Comparison of ENCODE assay signal across 8 cellular contexts in the genomic region with DNA sequence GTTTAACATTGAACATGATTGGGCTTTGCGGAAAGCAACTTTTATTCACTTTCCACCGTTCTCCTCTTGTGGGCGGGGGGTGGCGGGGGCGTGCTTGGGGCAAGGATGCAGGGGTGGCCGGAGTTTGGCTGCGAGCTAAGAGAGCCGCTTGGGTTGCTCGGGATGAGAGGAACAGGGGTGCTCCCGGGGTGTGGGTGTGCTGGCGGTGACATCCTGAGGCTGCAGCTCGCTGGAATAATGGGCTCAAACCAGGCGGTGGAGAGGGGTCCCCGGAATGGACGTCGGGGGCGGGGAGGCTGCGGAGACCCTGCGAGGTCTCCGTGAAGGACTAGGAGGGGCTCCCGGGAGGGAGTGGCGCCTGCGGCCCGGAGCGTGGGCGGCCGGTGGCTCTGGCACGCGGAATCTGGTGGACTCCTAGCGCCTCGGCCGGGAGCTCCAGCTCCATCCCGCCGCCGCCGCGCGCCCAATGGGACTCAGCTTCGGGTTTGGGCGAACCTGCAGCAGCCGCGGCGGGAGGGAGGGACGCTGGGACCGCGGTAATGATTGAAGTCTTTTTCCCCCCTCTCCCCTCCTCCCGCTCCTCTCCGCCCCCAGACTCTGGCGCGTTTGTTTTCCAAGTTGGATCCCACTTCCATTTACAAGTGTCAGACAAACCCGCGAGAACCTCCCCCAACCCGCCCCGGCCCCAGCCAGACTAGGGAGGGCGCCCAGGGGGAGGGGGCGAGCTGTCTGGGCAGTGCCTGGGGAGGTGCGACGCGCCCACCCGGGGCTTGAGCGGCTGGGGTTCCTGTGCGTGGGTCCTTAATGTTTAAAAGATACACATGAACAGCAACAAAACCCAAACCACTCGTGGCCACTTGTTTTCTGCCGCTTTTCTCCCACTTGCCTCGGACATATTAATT. TPM values are rescaled to one million over a fixed set of nuclear protein-coding genes. Genes with fewer than 3 reads are reported as not detected.
DNase-seq lines count a peak whose midpoint lies in the region; ATAC-seq and TF ChIP-seq lines count a peak whose summit lies in the region.

No MANE protein-coding gene starts in this region.

- no peaks in the 10 kb centered on the region for H3K36me3 ChIP-seq in SK-N-MC (ENCODE audit: insufficient read depth, low read length)
- H3K36me3 ChIP-seq in hepatocyte (replicated peaks; ENCODE audit: insufficient read depth, low read depth): no peaks in the 10 kb centered on the region
- H3K36me3 ChIP-seq in colonic mucosa: no peaks in the 10 kb centered on the region

- POLR2A ChIA-PET in GM10248 (lab: Yijun Ruan, JAX): no interaction called here

- H3K4me3 ChIP-seq in SK-N-MC (peak overlapping the region; percentile 79), hepatocyte (peak overlapping the region; percentile 57), retinal pigment epithelial cell (ENCODE audit: low read length) (peak overlapping the region; percentile 68), colonic mucosa (no peak overlapping the region)

- 2% methylated on average over 31 of the region's 65 CpGs for WGBS in hepatocyte (ENCODE audit: low lambda C conversion rate, missing lambda C conversion rate)

- peaks cover 8% of the 10 kb centered on the region for H3K4me1 ChIP-seq in hepatocyte (ENCODE audit: insufficient read depth)
- H3K4me1 ChIP-seq in colonic mucosa: peaks cover 5% of the 10 kb centered on the region

- H3K9me3 ChIP-seq in SK-N-MC (ENCODE audit: low read depth, low read length): no peaks in the 10 kb centered on the region
- H3K9me3 ChIP-seq in hepatocyte (ENCODE audit: low read depth): no peaks in the 10 kb centered on the region
- no peaks in the 10 kb centered on the region for H3K9me3 ChIP-seq in colonic mucosa

- H3K9me2 ChIP-seq in hepatocyte (replicated peaks; ENCODE audit: insufficient read depth): no peaks in the 10 kb centered on the region

- intact Hi-C loops in colonic mucosa (cut with DNase I): no loop called here

- TF ChIP-seq CTCF in GM10248 (IDR thresholded peaks at IDR 0.05; ENCODE audit: control extremely low read depth, extremely low read depth, low read depth, missing control alignments) (no peak), hepatocyte (IDR thresholded peaks at IDR 0.05; ENCODE audit: poor library complexity) (no peak), retinal pigment epithelial cell (conservative IDR thresholded peaks at IDR 0.05; ENCODE audit: low read depth, low read length) (no peak), colonic mucosa (IDR thresholded peaks at IDR 0.05) (no peak)

- CTCF ChIA-PET in GM10248 (lab: Yijun Ruan, JAX): no interaction called here

- H3K27me3 ChIP-seq in hepatocyte (peaks cover 77% of the 10 kb centered on the region), colonic mucosa (peaks cover 48% of the 10 kb centered on the region)

- DNase-seq in GM10248 (ENCODE audit: extremely low spot score): peak; percentile 8
- DNase-seq in SK-N-MC (ENCODE audit: low read depth, low spot score): no peak
- DNase-seq in hepatocyte (ENCODE audit: low spot score): peak; percentile 39
- DNase-seq in retinal pigment epithelial cell (ENCODE audit: low read depth): no peak
- no peak for DNase-seq in colonic mucosa
- no peak for DNase-seq in GOT3 (lab: John Stamatoyannopoulos, UW)
- DNase-seq in stimulated activated CD4-positive, alpha-beta T cell treated with anti-CD3 and anti-CD28 coated beads, Interleukin-4, amount 100 ng/mL, for 4 hours: no peak

- peak overlapping the region; percentile 81 for H2AFZ ChIP-seq in hepatocyte

- ATAC-seq in HG03108 (IDR thresholded peaks at IDR 0.05; ENCODE audit: unreplicated experiment): no peak

- peaks cover 9% of the 10 kb centered on the region for H3K79me2 ChIP-seq in hepatocyte

- H3K4me2 ChIP-seq in hepatocyte: peak overlapping the region; percentile 95

- H3K9ac ChIP-seq in SK-N-MC (ENCODE audit: insufficient read length) (no peak overlapping the region), colonic mucosa (ENCODE audit: low read depth in 2 of 2, low read length in 2 of 2) (no peak overlapping the region)

- no peak overlapping the region for H3K27ac ChIP-seq in SK-N-MC
- H3K27ac ChIP-seq in hepatocyte: peak overlapping the region; percentile 47
- H3K27ac ChIP-seq in colonic mucosa: no peak overlapping the region

- no peaks in the 10 kb centered on the region for H4K20me1 ChIP-seq in hepatocyte (ENCODE audit: insufficient read depth, poor library complexity, severe bottlenecking)

RNA-seq across cellular contexts. Expression of a gene that starts 2.0 kb away (rescaled TPM):
- total RNA-seq in hepatocyte (15.9 and 17.4 TPM in 2 replicates), colonic mucosa (under 1 TPM; 0.10 to 0.96 TPM)
- polyA plus RNA-seq in hepatocyte: 1.8 and 2.9 TPM in 2 replicates

Comparison
In these comparisons a context has a peak if more than half of its experiments do, and no peak if none do; other contexts are left out.
1. DNase-seq: peak in GM10248 (single experiment) and hepatocyte (single experiment); none in SK-N-MC (single experiment), retinal pigment epithelial cell (single experiment), colonic mucosa (single experiment), GOT3 (single experiment) and stimulated activated CD4-positive, alpha-beta T cell treated with anti-CD3 and anti-CD28 coated beads, Interleukin-4, amount 100 ng/mL, for 4 hours (0 of 2).